Comparison of ENCODE assay signal across 13 cellular contexts in genomic region chr6:144377586-144377985, GRCh38.
A peak's percentile ranks its signal among the peaks of the same experiment; 100 is the strongest.
DNase-seq lines count a peak whose midpoint lies in the region; ATAC-seq and TF ChIP-seq lines count a peak whose summit lies in the region.
"Had no signal": no experiment of that assay in that cellular context is flagged by ENCODE, and none has a peak within 500 bp of the region (broad histone marks: within the 10 kb centered on the region; RNA-seq: fewer than 3 reads in every experiment).

No MANE protein-coding gene starts in this region.

- H3K4me1 Mint-ChIP-seq in activated CD8-positive, alpha-beta memory T cell treated with anti-CD3 and anti-CD28 coated beads, Interleukin-2, amount 10 ng/mL, durations not matched to agents 7 days and 5 days = peaks cover 24% of the 10 kb centered on the region
- H3K4me1 Mint-ChIP-seq: neural crest cell had no signal

- H3K9me3 ChIP-seq in body of pancreas = no peaks in the 10 kb centered on the region
- H3K9me3 ChIP-seq in left lung = peaks cover 0 to 6% of the 10 kb centered on the region in 2 donors
- H3K9me3 ChIP-seq in tibial artery = no peaks in the 10 kb centered on the region
- H3K9me3 ChIP-seq: esophagus muscularis mucosa had no signal

- H3K4me3 Mint-ChIP-seq in activated CD8-positive, alpha-beta memory T cell treated with anti-CD3 and anti-CD28 coated beads, Interleukin-2, amount 10 ng/mL, durations not matched to agents 7 days and 5 days = no peak overlapping the region
- H3K4me3 Mint-ChIP-seq: neural crest cell had no signal

- POLR2A ChIA-PET in RWPE1 (lab: Yijun Ruan, JAX; ENCODE audit: low non-redundant PET) = no interaction called here

- H3K27me3 ChIP-seq in body of pancreas (no peaks in the 10 kb centered on the region), left lung (no peaks in the 10 kb centered on the region), tibial artery (no peaks in the 10 kb centered on the region)
- H3K27me3 ChIP-seq: esophagus muscularis mucosa, SJCRH30 had no signal

- no peak overlapping the region for H3K27ac Mint-ChIP-seq in activated CD8-positive, alpha-beta memory T cell treated with anti-CD3 and anti-CD28 coated beads, Interleukin-2, amount 10 ng/mL, durations not matched to agents 7 days and 5 days

- H3K27ac ChIP-seq in body of pancreas (no peak overlapping the region), left lung (peak overlapping the region; percentile 45 to 48), tibial artery (peak overlapping the region; percentile 49 to 53), RWPE1 (no peak overlapping the region)
- H3K27ac ChIP-seq: SJCRH30 had no signal

- TF ChIP-seq CTCF in body of pancreas (IDR thresholded peaks at IDR 0.05) (no peak), left lung (IDR thresholded peaks at IDR 0.05) (no peak), tibial artery (IDR thresholded peaks at IDR 0.05) (no peak), RWPE1 (conservative IDR thresholded peaks at IDR 0.05; ENCODE audit: low read depth) (no peak)

- DNase-seq in activated CD8-positive, alpha-beta memory T cell treated with anti-CD3 and anti-CD28 coated beads, Interleukin-2, amount 10 ng/mL, durations not matched to agents 7 days and 5 days = peak; percentile 45
- DNase-seq in activated CD8-positive, alpha-beta memory T cell treated with anti-CD3 and anti-CD28 coated beads, Interleukin-2, amount 50 U/mL, for 4 hours = no peak
- DNase-seq in body of pancreas (no peak), left lung (no peak), tibial artery (no peak), RWPE1 (ENCODE audit: low spot score) (no peak), HuH-7 (ENCODE audit: low spot score) (no peak)
- DNase-seq: NCI-H1930, SJCRH30 had no signal

- H3K4me1 ChIP-seq in body of pancreas (peaks cover 25% of the 10 kb centered on the region), left lung (peaks cover 0 to 39% of the 10 kb centered on the region in 2 donors), tibial artery (peaks cover 0 to 71% (median 25%) of the 10 kb centered on the region in 4 donors)
- H3K4me1 ChIP-seq: SJCRH30 had no signal

- CTCF ChIA-PET in activated CD8-positive, alpha-beta memory T cell treated with anti-CD3 and anti-CD28 coated beads, Interleukin-2, amount 10 ng/mL, durations not matched to agents 7 days and 5 days (lab: Charles Lee) = no interaction called here
- CTCF ChIA-PET in RWPE1 (lab: Yijun Ruan, JAX) = no interaction called here

- ATAC-seq in activated CD8-positive, alpha-beta memory T cell treated with anti-CD3 and anti-CD28 coated beads, Interleukin-2, amount 10 ng/mL, durations not matched to agents 7 days and 5 days = no peak
- ATAC-seq in body of pancreas (peak; percentile 40), left lung (peak; percentile 57), HG03196 (IDR thresholded peaks at IDR 0.05; ENCODE audit: unreplicated experiment) (no peak)
- ATAC-seq: GM12878 had no signal

- no peak for TF ChIP-seq POLR2A in body of pancreas (IDR thresholded peaks at IDR 0.05)

- H3K4me3 ChIP-seq in body of pancreas = no peak overlapping the region
- H3K4me3 ChIP-seq in left lung = no peak overlapping the region
- H3K4me3 ChIP-seq in tibial artery = no peak overlapping the region
- H3K4me3 ChIP-seq: esophagus muscularis mucosa, GM12878, SJCRH30 had no signal

- WGBS in body of pancreas, 2 donors = 18 to 22% methylated on average over 2 of the region's 2 CpGs

- intact Hi-C loops in body of pancreas (cut with DNase I) (no loop called here), left lung (cut with DNase I) (no loop called here), tibial artery (cut with DNase I; ENCODE audit: low total_unique reads) (no loop called here)

- H3K9me3 Mint-ChIP-seq in activated CD8-positive, alpha-beta memory T cell treated with anti-CD3 and anti-CD28 coated beads, Interleukin-2, amount 10 ng/mL, durations not matched to agents 7 days and 5 days (ENCODE audit: low read depth) = peaks cover 15% of the 10 kb centered on the region

- peaks cover 53% of the 10 kb centered on the region for H3K36me3 Mint-ChIP-seq in activated CD8-positive, alpha-beta memory T cell treated with anti-CD3 and anti-CD28 coated beads, Interleukin-2, amount 10 ng/mL, durations not matched to agents 7 days and 5 days

- H3K36me3 ChIP-seq in body of pancreas (replicated peaks in 1 of 2; ENCODE audit: insufficient read depth in 1 of 2, low read depth in 2 of 2) (no peaks in the 10 kb centered on the region), left lung (no peaks in the 10 kb centered on the region), tibial artery (no peaks in the 10 kb centered on the region)
- H3K36me3 ChIP-seq: esophagus muscularis mucosa, SJCRH30 had no signal

- no peaks in the 10 kb centered on the region for H3K27me3 Mint-ChIP-seq in activated CD8-positive, alpha-beta memory T cell treated with anti-CD3 and anti-CD28 coated beads, Interleukin-2, amount 10 ng/mL, durations not matched to agents 7 days and 5 days

Comparison
In these comparisons a context has a peak if more than half of its experiments do, and no peak if none do; other contexts are left out.
1. ATAC-seq: peak in body of pancreas (single experiment) and left lung (single experiment); none in activated CD8-positive, alpha-beta memory T cell treated with anti-CD3 and anti-CD28 coated beads, Interleukin-2, amount 10 ng/mL, durations not matched to agents 7 days and 5 days (single experiment) and HG03196 (single experiment).
2. H3K27ac ChIP-seq: peak in left lung (2 of 2) and tibial artery (2 of 2); none in body of pancreas (0 of 4) and RWPE1 (single experiment).